11 cellular contexts compared by ENCODE assay signal in genomic region chr1:201013991-201014815, GRCh38. TPM values are rescaled to one million over a fixed set of nuclear protein-coding genes. Genes with fewer than 3 reads are reported as not detected.
DNase-seq lines count a peak whose midpoint lies in the region; ATAC-seq and TF ChIP-seq lines count a peak whose summit lies in the region.
"Had no signal": no experiment of that assay in that cellular context is flagged by ENCODE, and none has a peak within 500 bp of the region (broad histone marks: within the 10 kb centered on the region; RNA-seq: fewer than 3 reads in every experiment).

No MANE protein-coding gene starts in this region.

- H3K4me1 Mint-ChIP-seq in effector memory CD8-positive, alpha-beta T cell (ENCODE audit: low read depth in 2 of 2), result peaks cover 69 to 81% of the 10 kb centered on the region in 2 donors
- H3K4me1 Mint-ChIP-seq in nephron (peaks cover 55% of the 10 kb centered on the region), osteocyte (ENCODE audit: unreplicated experiment) (peaks cover 30% of the 10 kb centered on the region)

- no peaks in the 10 kb centered on the region; the same call in 1 of the 2 replicates for H3K9me1 ChIP-seq in IMR-90 (ENCODE audit: insufficient read depth, low read length)

- H3K4me3 ChIP-seq in IMR-90 (ENCODE audit: insufficient read depth, low read depth, low read length), result no peak overlapping the region
- H3K4me3 ChIP-seq in effector memory CD4-positive, alpha-beta T cell (ENCODE audit: insufficient read depth, low read depth, low read length, poor library complexity, severe bottlenecking), result no peak overlapping the region

- no peak overlapping the region for H3K4ac ChIP-seq in IMR-90 (ENCODE audit: low read depth, low read length)

- no peaks in the 10 kb centered on the region for H3K27me3 Mint-ChIP-seq in effector memory CD8-positive, alpha-beta T cell
- H3K27me3 Mint-ChIP-seq in nephron (ENCODE audit: low read depth), result peaks cover 14% of the 10 kb centered on the region
- H3K27me3 Mint-ChIP-seq in osteocyte (ENCODE audit: unreplicated experiment), result peaks cover 2% of the 10 kb centered on the region

- DNase-seq in C1 segment of cervical spinal cord (lab: John Stamatoyannopoulos, UW) (peak in 11 of 14 donors; percentile 9 to 71 (median 62)), IMR-90 (no peak), osteocyte (ENCODE audit: extremely low spot score, unreplicated experiment) (no peak), SHP77 (lab: John Stamatoyannopoulos, UW) (no peak)
- no peak for DNase-seq in effector memory CD8-positive, alpha-beta T cell
- no peak for DNase-seq in stimulated activated naive CD4-positive, alpha-beta T cell treated with Interleukin-2 at 50 U/mL for 16 hours (lab: John Stamatoyannopoulos, UW)
- no peak for DNase-seq in effector memory CD4-positive, alpha-beta T cell
- DNase-seq: NCI-H1092 had no signal

- no peak for TF ChIP-seq CTCF in IMR-90 (conservative IDR thresholded peaks at IDR 0.05; ENCODE audit: low read depth, low read length)
- TF ChIP-seq CTCF in nephron (IDR thresholded peaks at IDR 0.05; ENCODE audit: unreplicated experiment in 3 of 3), result no peak
- TF ChIP-seq CTCF in osteocyte (IDR thresholded peaks at IDR 0.05), result no peak

- H2BK15ac ChIP-seq in IMR-90 (ENCODE audit: low read depth, low read length), result no peak overlapping the region

- H3K14ac ChIP-seq in IMR-90 (replicated peaks; ENCODE audit: low read depth, low read length), result no peak overlapping the region

- H3K9ac ChIP-seq in IMR-90 (ENCODE audit: low read depth, low read length), result no peak overlapping the region

- peak overlapping the region; percentile 84 to 92 for H3K27ac Mint-ChIP-seq in effector memory CD8-positive, alpha-beta T cell
- H3K27ac Mint-ChIP-seq in nephron (peak overlapping the region; percentile 27 to 68 (median 27)), osteocyte (ENCODE audit: unreplicated experiment) (no peak overlapping the region)
- H3K27ac Mint-ChIP-seq: mesothelial cell of epicardium, type B pancreatic cell had no signal

- WGBS in IMR-90 (ENCODE audit: extremely low coverage in 2 of 2, insufficient read length in 1 of 2), 2 experiments, result 54% methylated on average over 4 of the region's 33 CpGs; no CpG with 5 or more reads in 1 of the 2 experiments

- H2AFZ ChIP-seq in IMR-90 (replicated peaks; ENCODE audit: low read length, poor library complexity), result peak overlapping the region; percentile 33

- no peak overlapping the region for H3K4me2 ChIP-seq in IMR-90 (ENCODE audit: low read depth, low read length)

- H4K20me1 ChIP-seq in IMR-90 (ENCODE audit: insufficient read depth, low read length), result 0 out of 2 replicates have a peak, but pooled peaks cover 4% of the 10 kb centered on the region

- no peak overlapping the region for H3K23ac ChIP-seq in IMR-90 (ENCODE audit: low read depth, low read length)

- no peak overlapping the region for H2BK5ac ChIP-seq in IMR-90 (ENCODE audit: low read depth, low read length, poor library complexity, severe bottlenecking)

- no peak for TF ChIP-seq RAD21 in IMR-90 (IDR thresholded peaks at IDR 0.05; ENCODE audit: low read length)

- H3K4me1 ChIP-seq in IMR-90 (ENCODE audit: control insufficient read depth, insufficient read depth, low read length), result no peaks in the 10 kb centered on the region
- H3K4me1 ChIP-seq in effector memory CD4-positive, alpha-beta T cell (ENCODE audit: control insufficient read depth, insufficient read depth, low read length, poor library complexity, severe bottlenecking), result peaks cover 82% of the 10 kb centered on the region

- H3K56ac ChIP-seq in IMR-90 (ENCODE audit: extremely low read depth, insufficient read depth, low read length), result no peak overlapping the region

- no peak overlapping the region for H2BK120ac ChIP-seq in IMR-90 (ENCODE audit: low read depth, low read length)

- H3K27me3 ChIP-seq in IMR-90 (ENCODE audit: control insufficient read depth, insufficient read depth, low read length), result peaks cover 61% of the 10 kb centered on the region
- H3K27me3 ChIP-seq in effector memory CD4-positive, alpha-beta T cell (replicated peaks; ENCODE audit: control insufficient read depth, insufficient read depth, low read length, poor library complexity, severe bottlenecking), result no peaks in the 10 kb centered on the region

- dilution Hi-C loops in IMR-90 (cut with HindIII; ENCODE audit: low sequenced_read_pairs, unreplicated experiment), result no loop called here

- no peak overlapping the region for H4K8ac ChIP-seq in IMR-90 (ENCODE audit: low read depth in 2 of 2, low read length in 2 of 2)

- no peaks in the 10 kb centered on the region for H3K79me1 ChIP-seq in IMR-90 (ENCODE audit: low read depth in 1 of 2, low read length in 2 of 2)

- no peaks in the 10 kb centered on the region for H3K9me3 Mint-ChIP-seq in effector memory CD8-positive, alpha-beta T cell
- no peaks in the 10 kb centered on the region for H3K9me3 Mint-ChIP-seq in nephron
- H3K9me3 Mint-ChIP-seq in osteocyte (ENCODE audit: unreplicated experiment), result no peaks in the 10 kb centered on the region
- H3K9me3 Mint-ChIP-seq: mesothelial cell of epicardium, type B pancreatic cell had no signal

- TF ChIP-seq POLR2A in IMR-90 (IDR thresholded peaks at IDR 0.05; ENCODE audit: low read depth, low read length), result no peak

- CTCF ChIA-PET in IMR-90 (lab: Yijun Ruan, JAX), result no interaction called here

- no TSS peak for BruUV-seq in IMR-90 (replicated peaks; lab: Mats Ljungman, UMichigan)

- no peak overlapping the region for H2AK5ac ChIP-seq in IMR-90 (ENCODE audit: low read depth, low read length)

- no peaks in the 10 kb centered on the region for H3K9me3 ChIP-seq in IMR-90 (ENCODE audit: control insufficient read depth, insufficient read depth, low read length)
- H3K9me3 ChIP-seq in effector memory CD4-positive, alpha-beta T cell (ENCODE audit: control insufficient read depth, low read length), result no peaks in the 10 kb centered on the region

- H4K5ac ChIP-seq in IMR-90 (ENCODE audit: low read depth, low read length), result no peak overlapping the region

- in situ Hi-C loops in IMR-90 (cut with MboI; ENCODE audit: low sequenced_read_pairs), result no loop called here

- H3K4me3 Mint-ChIP-seq in effector memory CD8-positive, alpha-beta T cell, result peak overlapping the region; percentile 63 to 66
- H3K4me3 Mint-ChIP-seq in nephron (peak overlapping the region in 1 of 3 experiments; percentile 10), osteocyte (ENCODE audit: unreplicated experiment) (no peak overlapping the region)
- H3K4me3 Mint-ChIP-seq: mesothelial cell of epicardium, type B pancreatic cell had no signal

- no peak overlapping the region for H2BK20ac ChIP-seq in IMR-90 (ENCODE audit: low read depth, low read length)

- H3K36me3 Mint-ChIP-seq in effector memory CD8-positive, alpha-beta T cell (ENCODE audit: insufficient read depth), result peaks cover 10% of the 10 kb centered on the region
- H3K36me3 Mint-ChIP-seq in nephron (ENCODE audit: low read depth), result no peaks in the 10 kb centered on the region
- no peaks in the 10 kb centered on the region for H3K36me3 Mint-ChIP-seq in osteocyte (ENCODE audit: unreplicated experiment)
- H3K36me3 Mint-ChIP-seq: mesothelial cell of epicardium, type B pancreatic cell had no signal

- intact Hi-C loops in IMR-90 (cut with micrococcal nuclease), result no loop called here

- no peak overlapping the region for H4K91ac ChIP-seq in IMR-90 (ENCODE audit: insufficient read depth, low read depth, low read length)

- no peak overlapping the region for H3K27ac ChIP-seq in IMR-90 (ENCODE audit: insufficient read depth, low read length)
- H3K27ac ChIP-seq in effector memory CD4-positive, alpha-beta T cell (ENCODE audit: insufficient read depth, low read length, poor library complexity, severe bottlenecking), result no peak overlapping the region

- H3K36me3 ChIP-seq in IMR-90 (ENCODE audit: control insufficient read depth, insufficient read depth, low read length), result no peaks in the 10 kb centered on the region
- H3K36me3 ChIP-seq in effector memory CD4-positive, alpha-beta T cell (ENCODE audit: control insufficient read depth, insufficient read depth, low read length), result peaks cover 9% of the 10 kb centered on the region

- no peak for ATAC-seq in IMR-90 (ENCODE audit: low read depth)
- ATAC-seq in effector memory CD8-positive, alpha-beta T cell (replicated peaks), result no peak

- POLR2A ChIA-PET in IMR-90 (lab: Charles Lee; ENCODE audit: unreplicated experiment), result no interaction called here

- peak overlapping the region; percentile 39 for H2AK9ac ChIP-seq in IMR-90 (replicated peaks; ENCODE audit: low read depth, low read length, poor library complexity)

- no peak overlapping the region for H3K18ac ChIP-seq in IMR-90 (ENCODE audit: low read depth, low read length)

TF ChIP-seq in IMR-90, 13 proteins besides CTCF, POLR2A, EP300 and RAD21 (continues in another document):
- no peak for TF ChIP-seq SMC3 (IDR thresholded peaks at IDR 0.05; ENCODE audit: low read depth, low read length)
- no peak for TF ChIP-seq USF2 (IDR thresholded peaks at IDR 0.05; ENCODE audit: low read depth, low read length)
- no peak for TF ChIP-seq MAFK (IDR thresholded peaks at IDR 0.05; ENCODE audit: low read depth, low read length)
- no peak for TF ChIP-seq FOS (IDR thresholded peaks at IDR 0.05; ENCODE audit: low read depth, low read length)
- no peak for TF ChIP-seq MXI1 (IDR thresholded peaks at IDR 0.05; ENCODE audit: borderline replicate concordance, low read depth, low read length)
- TF ChIP-seq RFX5 (IDR thresholded peaks at IDR 0.05; ENCODE audit: low read depth, low read length), result no peak
- TF ChIP-seq BHLHE40 (IDR thresholded peaks at IDR 0.05; ENCODE audit: low read depth, low read length), result no peak
- TF ChIP-seq ELK1 (IDR thresholded peaks at IDR 0.05; ENCODE audit: borderline replicate concordance, low read depth, low read length), result no peak

RNA-seq across cellular contexts. Expression of gene KIF21B, which starts 9.3 kb away (rescaled TPM):
- 0.36 and 0.56 TPM in 2 replicates for total RNA-seq in IMR-90 (2012; rRNA removed)
- 0.55 and 0.60 TPM in 2 replicates for polyA plus RNA-seq in IMR-90 (2012; rRNA removed)
- polyA plus RNA-seq in IMR-90 (2012; cell fraction: cytosol; rRNA removed), result 0.35 and 0.40 TPM in 2 replicates
- 1.3 and 2.3 TPM in 2 replicates for polyA plus RNA-seq in IMR-90 (2012; cell fraction: nucleus; rRNA removed; ENCODE audit: low replicate concordance)
- 0.63 and 0.97 TPM in 2 replicates for total RNA-seq in osteocyte

Comparison
In these comparisons a context has a peak if more than half of its experiments do, and no peak if none do; other contexts are left out.
1. DNase-seq: peak in C1 segment of cervical spinal cord (11 of 14); none in IMR-90 (single experiment), effector memory CD8-positive, alpha-beta T cell (0 of 3), osteocyte (single experiment), stimulated activated naive CD4-positive, alpha-beta T cell treated with Interleukin-2 at 50 U/mL for 16 hours (single experiment), SHP77 (0 of 2) and effector memory CD4-positive, alpha-beta T cell (0 of 3).